8 cellular contexts compared by ENCODE assay signal in genomic region chr10:71279590-71280170, GRCh38.
"Had no signal": no experiment of that assay in that cellular context is flagged by ENCODE, and none has a peak within 500 bp of the region (broad histone marks: within the 10 kb centered on the region; RNA-seq: fewer than 3 reads in every experiment).

No MANE protein-coding gene starts in this region.

- H3K27me3 Mint-ChIP-seq: stimulated activated naive CD8-positive, alpha-beta T cell treated with anti-CD3 and anti-CD28 coated beads, Interleukin-15, amount 100 ng/mL, for 72 hours had no signal

- DNase-seq: activated naive CD4-positive, alpha-beta T cell; psoas muscle; right lobe of liver; stimulated activated naive CD8-positive, alpha-beta T cell treated with anti-CD3 and anti-CD28 coated beads, Interleukin-15, amount 100 ng/mL, for 72 hours; T-helper 9 cell had no signal

- H3K4me3 Mint-ChIP-seq: activated T-helper 1 cell treated with anti-CD3 and anti-CD28 coated beads, Interleukin-12 subunit alpha, Interleukin-12 subunit beta, Interleukin-2, Interleukin-4 antibody, amounts not matched to agents 30 ng/mL and 10 ng/mL and 1 ng/mL, durations not matched to agents 14 hours and 24 hours and 36 hours; stimulated activated naive CD8-positive, alpha-beta T cell treated with anti-CD3 and anti-CD28 coated beads, Interleukin-15, amount 100 ng/mL, for 72 hours had no signal

- H3K27me3 ChIP-seq: right lobe of liver had no signal

- H3K36me3 ChIP-seq: right lobe of liver, thoracic aorta had no signal

- H3K27ac Mint-ChIP-seq: activated T-helper 1 cell treated with anti-CD3 and anti-CD28 coated beads, Interleukin-12 subunit alpha, Interleukin-12 subunit beta, Interleukin-2, Interleukin-4 antibody, amounts not matched to agents 30 ng/mL and 10 ng/mL and 1 ng/mL, durations not matched to agents 14 hours and 24 hours and 36 hours had no signal

- H3K27ac ChIP-seq: psoas muscle, right lobe of liver, thoracic aorta had no signal

- H3K9me3 ChIP-seq: psoas muscle, right lobe of liver, thoracic aorta had no signal

- H3K4me1 ChIP-seq: right lobe of liver had no signal

- H3K4me1 Mint-ChIP-seq: stimulated activated naive CD8-positive, alpha-beta T cell treated with anti-CD3 and anti-CD28 coated beads, Interleukin-15, amount 100 ng/mL, for 72 hours had no signal

- H3K4me3 ChIP-seq: psoas muscle, right lobe of liver, thoracic aorta had no signal

- ATAC-seq: activated CD4-positive, CD25-positive, alpha-beta regulatory T cell treated with anti-CD3 and anti-CD28 coated beads, Interleukin-2, amount 50 U/mL, for 24 hours; psoas muscle; right lobe of liver; stimulated activated naive CD8-positive, alpha-beta T cell treated with anti-CD3 and anti-CD28 coated beads, Interleukin-15, amount 100 ng/mL, for 72 hours had no signal

- H3K9me3 Mint-ChIP-seq: activated T-helper 1 cell treated with anti-CD3 and anti-CD28 coated beads, Interleukin-12 subunit alpha, Interleukin-12 subunit beta, Interleukin-2, Interleukin-4 antibody, amounts not matched to agents 30 ng/mL and 10 ng/mL and 1 ng/mL, durations not matched to agents 14 hours and 24 hours and 36 hours; stimulated activated naive CD8-positive, alpha-beta T cell treated with anti-CD3 and anti-CD28 coated beads, Interleukin-15, amount 100 ng/mL, for 72 hours had no signal
